ENCODE assay signal across 1 cellular context in genomic region chr21:28798798-28799197, GRCh38.
TF ChIP-seq lines count a peak whose summit lies in the region.

No MANE protein-coding gene starts in this region.

TF ChIP-seq in HEK293, 187 proteins besides CTCF, POLR2A, EP300 and RAD21 (continued from another document):
- TF ChIP-seq ZNF214 (tag by site-specific recombination; IDR thresholded peaks at IDR 0.05; ENCODE audit: borderline replicate concordance): no peak
- TF ChIP-seq WT1 (tag by site-specific recombination; IDR thresholded peaks at IDR 0.05): no peak
- no peak for TF ChIP-seq ZBTB7A (tag by site-specific recombination; IDR thresholded peaks at IDR 0.05; ENCODE audit: low read depth)
- peak; percentile 67 for TF ChIP-seq ZNF549 (tag by site-specific recombination; IDR thresholded peaks at IDR 0.05)
